In genomic region chr3:123157209-123157597, GRCh38 we compare ENCODE assay signal across 21 cellular contexts. TPM values are rescaled to one million over a fixed set of nuclear protein-coding genes. Genes with fewer than 3 reads are reported as not detected.
DNase-seq lines count a peak whose midpoint lies in the region; ATAC-seq and TF ChIP-seq lines count a peak whose summit lies in the region.
"Had no signal": no experiment of that assay in that cellular context is flagged by ENCODE, and none has a peak within 500 bp of the region (broad histone marks: within the 10 kb centered on the region; RNA-seq: fewer than 3 reads in every experiment).

No MANE protein-coding gene starts in this region.

- H3K27me3 ChIP-seq in hepatocyte (no peaks in the 10 kb centered on the region), stomach (no peaks in the 10 kb centered on the region)
- H3K27me3 ChIP-seq: sigmoid colon, SJSA1, upper lobe of right lung had no signal

- H3K27ac ChIP-seq in hepatocyte, result peak overlapping the region; percentile 79
- H3K27ac ChIP-seq in stomach, result peak overlapping the region; percentile 65 to 87 (median 79)
- H3K27ac ChIP-seq: sigmoid colon, SJSA1, upper lobe of right lung had no signal

- TF ChIP-seq CTCF in hepatocyte (IDR thresholded peaks at IDR 0.05; ENCODE audit: poor library complexity), result no peak
- TF ChIP-seq CTCF in stomach (IDR thresholded peaks at IDR 0.05), result no peak
- no peak for TF ChIP-seq CTCF in lower leg skin (IDR thresholded peaks at IDR 0.05)

- intact Hi-C loops in stomach (cut with DNase I; ENCODE audit: low total_unique reads) (no loop called here), lower leg skin (cut with DNase I; ENCODE audit: low total_unique reads) (no loop called here)

- no peaks in the 10 kb centered on the region for H3K4me1 Mint-ChIP-seq in activated CD8-positive, alpha-beta memory T cell treated with anti-CD3 and anti-CD28 coated beads, Interleukin-2, amount 10 ng/mL, durations not matched to agents 7 days and 5 days

- no peaks in the 10 kb centered on the region for H3K9me2 ChIP-seq in hepatocyte (replicated peaks; ENCODE audit: insufficient read depth)

- H3K4me2 ChIP-seq in hepatocyte, result no peak overlapping the region

- H3K4me1 ChIP-seq in hepatocyte (ENCODE audit: insufficient read depth), result peaks cover 29% of the 10 kb centered on the region
- peaks cover 40 to 57% (median 49%) of the 10 kb centered on the region in 4 donors for H3K4me1 ChIP-seq in stomach
- H3K4me1 ChIP-seq: HAP-1 had no signal

- H3K4me3 ChIP-seq in hepatocyte (no peak overlapping the region), stomach (no peak overlapping the region), lower leg skin (ENCODE audit: low read depth, poor library complexity, severe bottlenecking) (no peak overlapping the region)
- H3K4me3 ChIP-seq: GM12878, HAP-1, sigmoid colon, SJSA1, upper lobe of right lung had no signal

- no peak for TF ChIP-seq POLR2A in stomach (IDR thresholded peaks at IDR 0.05)
- no peak for TF ChIP-seq POLR2A in lower leg skin (IDR thresholded peaks at IDR 0.05)

- H2AFZ ChIP-seq in hepatocyte, result no peak overlapping the region

- H3K36me3 ChIP-seq in hepatocyte (replicated peaks; ENCODE audit: insufficient read depth, low read depth) (no peaks in the 10 kb centered on the region), stomach (peaks cover 13 to 87% (median 76%) of the 10 kb centered on the region in 4 donors)
- H3K36me3 ChIP-seq: SJSA1 had no signal

- H3K9me3 ChIP-seq in hepatocyte (ENCODE audit: low read depth) (no peaks in the 10 kb centered on the region), stomach (no peaks in the 10 kb centered on the region)
- H3K9me3 ChIP-seq: HAP-1, sigmoid colon, SJSA1, upper lobe of right lung had no signal

- H3K36me3 Mint-ChIP-seq in activated CD8-positive, alpha-beta memory T cell treated with anti-CD3 and anti-CD28 coated beads, Interleukin-2, amount 10 ng/mL, durations not matched to agents 7 days and 5 days, result no peaks in the 10 kb centered on the region

- H3K9me3 Mint-ChIP-seq in activated CD8-positive, alpha-beta memory T cell treated with anti-CD3 and anti-CD28 coated beads, Interleukin-2, amount 10 ng/mL, durations not matched to agents 7 days and 5 days (ENCODE audit: low read depth), result no peaks in the 10 kb centered on the region
- H3K9me3 Mint-ChIP-seq: CD4-positive, alpha-beta T cell; IgD-negative memory B cell; T-helper 1 cell treated with Interleukin-12 subunit alpha and Interleukin-12 subunit beta and Interleukin-4 antibody, amounts not matched to agents 30 μg/mL and 1 μg/mL, for 36 hours had no signal

- H3K79me2 ChIP-seq in hepatocyte, result no peaks in the 10 kb centered on the region

- CTCF ChIA-PET in activated CD8-positive, alpha-beta memory T cell treated with anti-CD3 and anti-CD28 coated beads, Interleukin-2, amount 10 ng/mL, durations not matched to agents 7 days and 5 days (lab: Charles Lee), result no interaction called here

- no peaks in the 10 kb centered on the region for H4K20me1 ChIP-seq in hepatocyte (ENCODE audit: insufficient read depth, poor library complexity, severe bottlenecking)

- 81% methylated on average over 2 of the region's 2 CpGs for WGBS in hepatocyte (ENCODE audit: low lambda C conversion rate, missing lambda C conversion rate)
- 23 to 68% (median 55%) methylated on average over 2 of the region's 2 CpGs for WGBS in stomach, 5 donors
- WGBS in lower leg skin, 2 donors, result 70 to 83% methylated on average over 2 of the region's 2 CpGs

- TF ChIP-seq EP300 in stomach (IDR thresholded peaks at IDR 0.05), result no peak

- peak; percentile 31 for DNase-seq in activated CD8-positive, alpha-beta memory T cell treated with anti-CD3 and anti-CD28 coated beads, Interleukin-2, amount 10 ng/mL, durations not matched to agents 7 days and 5 days
- DNase-seq in activated CD8-positive, alpha-beta memory T cell treated with anti-CD3 and anti-CD28 coated beads, Interleukin-2, amount 50 U/mL, for 48 hours, result no peak
- DNase-seq in NCI-H1092 treated with DMSO at 0.1 percent for 48 hours (lab: John Stamatoyannopoulos, UW) (peak; percentile 56), hepatocyte (ENCODE audit: low spot score) (no peak), stomach (no peak), cerebellar nuclear complex (lab: John Stamatoyannopoulos, UW) (no peak), lower leg skin (ENCODE audit: low spot score in 2 of 2) (no peak)
- DNase-seq: activated CD4-positive, alpha-beta T cell treated with anti-CD3 and anti-CD28 coated beads for 4 hours; activated effector memory CD4-positive, alpha-beta T cell treated with Interleukin-2 at 50 U/mL for 16 hours; CD4-positive, alpha-beta T cell; naive thymus-derived CD4-positive, alpha-beta T cell; NCI-H1417; NCI-H82; sigmoid colon; stimulated activated CD4-positive, alpha-beta T cell treated with anti-CD3 and anti-CD28 coated beads, Interleukin-15, amount 100 ng/mL, for 24 hours; upper lobe of right lung had no signal

- no peak overlapping the region for H3K27ac Mint-ChIP-seq in activated CD8-positive, alpha-beta memory T cell treated with anti-CD3 and anti-CD28 coated beads, Interleukin-2, amount 10 ng/mL, durations not matched to agents 7 days and 5 days
- H3K27ac Mint-ChIP-seq: CD4-positive, alpha-beta T cell; IgD-negative memory B cell; naive thymus-derived CD4-positive, alpha-beta T cell; T-helper 1 cell treated with Interleukin-12 subunit alpha and Interleukin-12 subunit beta and Interleukin-4 antibody, amounts not matched to agents 30 μg/mL and 1 μg/mL, for 36 hours had no signal

- H3K4me3 Mint-ChIP-seq in activated CD8-positive, alpha-beta memory T cell treated with anti-CD3 and anti-CD28 coated beads, Interleukin-2, amount 10 ng/mL, durations not matched to agents 7 days and 5 days, result no peak overlapping the region
- H3K4me3 Mint-ChIP-seq: CD4-positive, alpha-beta T cell; IgD-negative memory B cell; naive thymus-derived CD4-positive, alpha-beta T cell; T-helper 1 cell treated with Interleukin-12 subunit alpha and Interleukin-12 subunit beta and Interleukin-4 antibody, amounts not matched to agents 30 μg/mL and 1 μg/mL, for 36 hours had no signal

- H3K27me3 Mint-ChIP-seq in activated CD8-positive, alpha-beta memory T cell treated with anti-CD3 and anti-CD28 coated beads, Interleukin-2, amount 10 ng/mL, durations not matched to agents 7 days and 5 days, result no peaks in the 10 kb centered on the region
- H3K27me3 Mint-ChIP-seq: CD4-positive, alpha-beta T cell; IgD-negative memory B cell; naive thymus-derived CD4-positive, alpha-beta T cell had no signal

- ATAC-seq in activated CD8-positive, alpha-beta memory T cell treated with anti-CD3 and anti-CD28 coated beads, Interleukin-2, amount 10 ng/mL, durations not matched to agents 7 days and 5 days, result no peak
- ATAC-seq: GM12878; naive thymus-derived CD4-positive, alpha-beta T cell; upper lobe of right lung had no signal

RNA-seq across cellular contexts. Expression of gene SEC22A, which starts 44.5 kb away (rescaled TPM):
- total RNA-seq in activated CD8-positive, alpha-beta memory T cell treated with anti-CD3 and anti-CD28 coated beads, Interleukin-2, amount 10 ng/mL, durations not matched to agents 7 days and 5 days, result 10 to 100 TPM; 14.5 to 15.2 TPM
- total RNA-seq in hepatocyte, result 21.9 and 28.8 TPM in 2 replicates
- polyA plus RNA-seq in hepatocyte, result 13.9 and 16.0 TPM in 2 replicates
- 10 to 100 TPM in 1 of 5 donors, 1 to 10 TPM in 3, not detected in 1; 1.6 to 26.6 (median 5.8) TPM for total RNA-seq in stomach
- 1 to 10 TPM; 6.3 to 8.2 (median 7.0) TPM for polyA plus RNA-seq in stomach
- total RNA-seq in lower leg skin, result 10 to 100 TPM; 20.4 to 37.4 (median 28.2) TPM

Comparison
In these comparisons a context has a peak if more than half of its experiments do, and no peak if none do; other contexts are left out.
1. DNase-seq: peak in activated CD8-positive, alpha-beta memory T cell treated with anti-CD3 and anti-CD28 coated beads, Interleukin-2, amount 10 ng/mL, durations not matched to agents 7 days and 5 days (single experiment) and NCI-H1092 treated with DMSO at 0.1 percent for 48 hours (single experiment); none in activated CD8-positive, alpha-beta memory T cell treated with anti-CD3 and anti-CD28 coated beads, Interleukin-2, amount 50 U/mL, for 48 hours (single experiment), hepatocyte (single experiment), stomach (single experiment), cerebellar nuclear complex (0 of 2) and lower leg skin (0 of 2).